ENCODE assay signal across 1 cellular context in the genomic region with DNA sequence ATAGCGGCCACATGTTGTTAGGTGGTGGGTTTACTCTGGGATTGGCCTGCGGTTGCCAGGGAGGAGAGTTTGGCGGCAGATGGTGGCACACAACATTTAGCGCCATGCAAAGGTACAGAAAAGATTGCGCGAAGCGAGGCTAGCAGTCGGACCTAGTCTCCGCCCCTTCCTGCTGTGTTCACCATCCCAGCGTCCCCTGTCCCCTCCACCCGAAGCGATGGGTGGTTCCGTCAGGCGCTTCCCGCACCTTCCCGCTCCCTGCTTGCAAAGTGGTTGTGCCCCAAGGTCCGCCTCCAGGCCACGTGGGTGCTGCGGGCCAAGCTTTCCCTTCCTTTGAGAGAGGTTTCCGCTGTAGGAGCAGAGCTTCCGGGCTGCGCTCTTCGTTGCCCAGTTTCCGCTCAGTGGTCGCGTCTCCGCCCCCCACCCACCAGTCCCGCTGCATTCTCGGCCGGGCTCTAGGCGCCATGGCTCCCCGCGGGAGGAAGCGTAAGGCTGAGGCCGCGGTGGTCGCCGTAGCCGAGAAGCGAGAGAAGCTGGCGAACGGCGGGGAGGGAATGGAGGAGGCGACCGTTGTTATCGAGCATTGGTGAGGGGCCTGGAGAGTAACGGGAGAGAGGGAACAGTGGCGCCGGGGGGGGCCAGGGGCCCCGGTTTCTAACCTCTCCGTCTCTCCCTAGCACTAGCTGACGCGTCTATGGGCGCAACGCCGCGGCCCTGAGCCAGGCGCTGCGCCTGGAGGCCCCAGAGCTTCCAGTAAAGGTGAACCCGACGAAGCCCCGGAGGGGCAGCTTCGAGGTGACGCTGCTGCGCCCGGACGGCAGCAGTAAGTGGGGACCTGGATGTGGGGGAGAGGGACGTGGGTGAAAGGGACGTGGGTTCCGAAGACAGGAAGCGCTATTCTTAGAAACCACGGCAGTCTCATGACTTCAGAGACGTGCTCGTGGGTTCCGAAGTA.
TF ChIP-seq lines count a peak whose summit lies in the region.

A gene with protein sequence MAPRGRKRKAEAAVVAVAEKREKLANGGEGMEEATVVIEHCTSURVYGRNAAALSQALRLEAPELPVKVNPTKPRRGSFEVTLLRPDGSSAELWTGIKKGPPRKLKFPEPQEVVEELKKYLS (plus strand): TSS at position 360 of the 955 bp plus-strand sequence. CDS start 105 bp downstream, at position 465.

TF ChIP-seq in HepG2, 621 proteins besides CTCF, POLR2A, EP300 and RAD21 (continued from another document and continues in another):
- TF ChIP-seq ZNF430 (CRISPR knock-in tag; IDR thresholded peaks at IDR 0.05) (no peak), ZMYM3 (CRISPR knock-in tag; IDR thresholded peaks at IDR 0.05) (no peak), ARNTL (CRISPR knock-in tag; IDR thresholded peaks at IDR 0.05) (0 out of 2 replicates have a peak, but pooled peaks have one; percentile 44), ZNF891 (CRISPR knock-in tag; IDR thresholded peaks at IDR 0.05) (peak; percentile 71), ZIK1 (CRISPR knock-in tag; IDR thresholded peaks at IDR 0.05; ENCODE audit: borderline replicate concordance, low read depth) (peak; percentile 83; the same call in 1 of the 2 replicates), HNF4G (IDR thresholded peaks at IDR 0.05; ENCODE audit: borderline replicate concordance, low read depth, low read length) (no peak), HNF4G (CRISPR knock-in tag; IDR thresholded peaks at IDR 0.05; ENCODE audit: borderline replicate concordance, low read depth) (no peak), ZNF713 (CRISPR knock-in tag; IDR thresholded peaks at IDR 0.05) (0 out of 2 replicates have a peak, but pooled peaks have one; percentile 62), DMAP1 (CRISPR knock-in tag; IDR thresholded peaks at IDR 0.05) (peak; percentile 87), RFX5 (IDR thresholded peaks at IDR 0.05; ENCODE audit: low read depth, low read length) (peak; percentile 93), SRF (IDR thresholded peaks at IDR 0.05; ENCODE audit: low read depth, low read length) (peak; percentile 26; the same call in 1 of the 2 replicates), ERF (CRISPR knock-in tag; IDR thresholded peaks at IDR 0.05) (peak; percentile 75), SOX13 (IDR thresholded peaks at IDR 0.05) (no peak), SOX13 (CRISPR knock-in tag; conservative IDR thresholded peaks at IDR 0.05 in 1 of 2, IDR thresholded peaks at IDR 0.05 in 1 of 2) (peak in 1 of 2 experiments; percentile 53; a peak in 2 of 4 replicates), MXI1 (IDR thresholded peaks at IDR 0.05; ENCODE audit: borderline replicate concordance, low read depth, low read length) (peak; percentile 93; the same call in 2 of the 3 replicates)
- TF ChIP-seq, protein P1, sequence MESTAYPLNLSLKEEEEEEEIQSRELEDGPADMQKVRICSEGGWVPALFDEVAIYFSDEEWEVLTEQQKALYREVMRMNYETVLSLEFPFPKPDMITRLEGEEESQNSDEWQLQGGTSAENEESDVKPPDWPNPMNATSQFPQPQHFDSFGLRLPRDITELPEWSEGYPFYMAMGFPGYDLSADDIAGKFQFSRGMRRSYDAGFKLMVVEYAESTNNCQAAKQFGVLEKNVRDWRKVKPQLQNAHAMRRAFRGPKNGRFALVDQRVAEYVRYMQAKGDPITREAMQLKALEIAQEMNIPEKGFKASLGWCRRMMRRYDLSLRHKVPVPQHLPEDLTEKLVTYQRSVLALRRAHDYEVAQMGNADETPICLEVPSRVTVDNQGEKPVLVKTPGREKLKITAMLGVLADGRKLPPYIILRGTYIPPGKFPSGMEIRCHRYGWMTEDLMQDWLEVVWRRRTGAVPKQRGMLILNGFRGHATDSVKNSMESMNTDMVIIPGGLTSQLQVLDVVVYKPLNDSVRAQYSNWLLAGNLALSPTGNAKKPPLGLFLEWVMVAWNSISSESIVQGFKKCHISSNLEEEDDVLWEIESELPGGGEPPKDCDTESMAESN (CRISPR knock-in tag; conservative IDR thresholded peaks at IDR 0.05) = 0 out of 2 replicates have a peak, but pooled peaks have one; percentile 38
- TF ChIP-seq, protein P2, sequence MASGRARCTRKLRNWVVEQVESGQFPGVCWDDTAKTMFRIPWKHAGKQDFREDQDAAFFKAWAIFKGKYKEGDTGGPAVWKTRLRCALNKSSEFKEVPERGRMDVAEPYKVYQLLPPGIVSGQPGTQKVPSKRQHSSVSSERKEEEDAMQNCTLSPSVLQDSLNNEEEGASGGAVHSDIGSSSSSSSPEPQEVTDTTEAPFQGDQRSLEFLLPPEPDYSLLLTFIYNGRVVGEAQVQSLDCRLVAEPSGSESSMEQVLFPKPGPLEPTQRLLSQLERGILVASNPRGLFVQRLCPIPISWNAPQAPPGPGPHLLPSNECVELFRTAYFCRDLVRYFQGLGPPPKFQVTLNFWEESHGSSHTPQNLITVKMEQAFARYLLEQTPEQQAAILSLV (CRISPR knock-in tag; IDR thresholded peaks at IDR 0.05; ENCODE audit: borderline replicate concordance) = 0 out of 2 replicates have a peak, but pooled peaks have one; percentile 20
- TF ChIP-seq, protein P3, sequence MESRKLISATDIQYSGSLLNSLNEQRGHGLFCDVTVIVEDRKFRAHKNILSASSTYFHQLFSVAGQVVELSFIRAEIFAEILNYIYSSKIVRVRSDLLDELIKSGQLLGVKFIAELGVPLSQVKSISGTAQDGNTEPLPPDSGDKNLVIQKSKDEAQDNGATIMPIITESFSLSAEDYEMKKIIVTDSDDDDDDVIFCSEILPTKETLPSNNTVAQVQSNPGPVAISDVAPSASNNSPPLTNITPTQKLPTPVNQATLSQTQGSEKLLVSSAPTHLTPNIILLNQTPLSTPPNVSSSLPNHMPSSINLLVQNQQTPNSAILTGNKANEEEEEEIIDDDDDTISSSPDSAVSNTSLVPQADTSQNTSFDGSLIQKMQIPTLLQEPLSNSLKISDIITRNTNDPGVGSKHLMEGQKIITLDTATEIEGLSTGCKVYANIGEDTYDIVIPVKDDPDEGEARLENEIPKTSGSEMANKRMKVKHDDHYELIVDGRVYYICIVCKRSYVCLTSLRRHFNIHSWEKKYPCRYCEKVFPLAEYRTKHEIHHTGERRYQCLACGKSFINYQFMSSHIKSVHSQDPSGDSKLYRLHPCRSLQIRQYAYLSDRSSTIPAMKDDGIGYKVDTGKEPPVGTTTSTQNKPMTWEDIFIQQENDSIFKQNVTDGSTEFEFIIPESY (CRISPR knock-in tag; IDR thresholded peaks at IDR 0.05) = peak; percentile 95; the same call in 1 of the 2 replicates
- TF ChIP-seq, protein P4, sequence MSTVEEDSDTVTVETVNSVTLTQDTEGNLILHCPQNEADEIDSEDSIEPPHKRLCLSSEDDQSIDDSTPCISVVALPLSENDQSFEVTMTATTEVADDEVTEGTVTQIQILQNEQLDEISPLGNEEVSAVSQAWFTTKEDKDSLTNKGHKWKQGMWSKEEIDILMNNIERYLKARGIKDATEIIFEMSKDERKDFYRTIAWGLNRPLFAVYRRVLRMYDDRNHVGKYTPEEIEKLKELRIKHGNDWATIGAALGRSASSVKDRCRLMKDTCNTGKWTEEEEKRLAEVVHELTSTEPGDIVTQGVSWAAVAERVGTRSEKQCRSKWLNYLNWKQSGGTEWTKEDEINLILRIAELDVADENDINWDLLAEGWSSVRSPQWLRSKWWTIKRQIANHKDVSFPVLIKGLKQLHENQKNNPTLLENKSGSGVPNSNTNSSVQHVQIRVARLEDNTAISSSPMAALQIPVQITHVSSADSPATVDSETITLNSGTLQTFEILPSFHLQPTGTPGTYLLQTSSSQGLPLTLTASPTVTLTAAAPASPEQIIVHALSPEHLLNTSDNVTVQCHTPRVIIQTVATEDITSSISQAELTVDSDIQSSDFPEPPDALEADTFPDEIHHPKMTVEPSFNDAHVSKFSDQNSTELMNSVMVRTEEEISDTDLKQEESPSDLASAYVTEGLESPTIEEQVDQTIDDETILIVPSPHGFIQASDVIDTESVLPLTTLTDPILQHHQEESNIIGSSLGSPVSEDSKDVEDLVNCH (CRISPR knock-in tag; IDR thresholded peaks at IDR 0.05) = no peak
- TF ChIP-seq, protein P5, sequence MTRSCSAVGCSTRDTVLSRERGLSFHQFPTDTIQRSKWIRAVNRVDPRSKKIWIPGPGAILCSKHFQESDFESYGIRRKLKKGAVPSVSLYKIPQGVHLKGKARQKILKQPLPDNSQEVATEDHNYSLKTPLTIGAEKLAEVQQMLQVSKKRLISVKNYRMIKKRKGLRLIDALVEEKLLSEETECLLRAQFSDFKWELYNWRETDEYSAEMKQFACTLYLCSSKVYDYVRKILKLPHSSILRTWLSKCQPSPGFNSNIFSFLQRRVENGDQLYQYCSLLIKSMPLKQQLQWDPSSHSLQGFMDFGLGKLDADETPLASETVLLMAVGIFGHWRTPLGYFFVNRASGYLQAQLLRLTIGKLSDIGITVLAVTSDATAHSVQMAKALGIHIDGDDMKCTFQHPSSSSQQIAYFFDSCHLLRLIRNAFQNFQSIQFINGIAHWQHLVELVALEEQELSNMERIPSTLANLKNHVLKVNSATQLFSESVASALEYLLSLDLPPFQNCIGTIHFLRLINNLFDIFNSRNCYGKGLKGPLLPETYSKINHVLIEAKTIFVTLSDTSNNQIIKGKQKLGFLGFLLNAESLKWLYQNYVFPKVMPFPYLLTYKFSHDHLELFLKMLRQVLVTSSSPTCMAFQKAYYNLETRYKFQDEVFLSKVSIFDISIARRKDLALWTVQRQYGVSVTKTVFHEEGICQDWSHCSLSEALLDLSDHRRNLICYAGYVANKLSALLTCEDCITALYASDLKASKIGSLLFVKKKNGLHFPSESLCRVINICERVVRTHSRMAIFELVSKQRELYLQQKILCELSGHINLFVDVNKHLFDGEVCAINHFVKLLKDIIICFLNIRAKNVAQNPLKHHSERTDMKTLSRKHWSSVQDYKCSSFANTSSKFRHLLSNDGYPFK (CRISPR knock-in tag; IDR thresholded peaks at IDR 0.05; ENCODE audit: borderline replicate concordance) = peak; percentile 83; the same call in 1 of the 2 replicates
- TF ChIP-seq, protein P6, sequence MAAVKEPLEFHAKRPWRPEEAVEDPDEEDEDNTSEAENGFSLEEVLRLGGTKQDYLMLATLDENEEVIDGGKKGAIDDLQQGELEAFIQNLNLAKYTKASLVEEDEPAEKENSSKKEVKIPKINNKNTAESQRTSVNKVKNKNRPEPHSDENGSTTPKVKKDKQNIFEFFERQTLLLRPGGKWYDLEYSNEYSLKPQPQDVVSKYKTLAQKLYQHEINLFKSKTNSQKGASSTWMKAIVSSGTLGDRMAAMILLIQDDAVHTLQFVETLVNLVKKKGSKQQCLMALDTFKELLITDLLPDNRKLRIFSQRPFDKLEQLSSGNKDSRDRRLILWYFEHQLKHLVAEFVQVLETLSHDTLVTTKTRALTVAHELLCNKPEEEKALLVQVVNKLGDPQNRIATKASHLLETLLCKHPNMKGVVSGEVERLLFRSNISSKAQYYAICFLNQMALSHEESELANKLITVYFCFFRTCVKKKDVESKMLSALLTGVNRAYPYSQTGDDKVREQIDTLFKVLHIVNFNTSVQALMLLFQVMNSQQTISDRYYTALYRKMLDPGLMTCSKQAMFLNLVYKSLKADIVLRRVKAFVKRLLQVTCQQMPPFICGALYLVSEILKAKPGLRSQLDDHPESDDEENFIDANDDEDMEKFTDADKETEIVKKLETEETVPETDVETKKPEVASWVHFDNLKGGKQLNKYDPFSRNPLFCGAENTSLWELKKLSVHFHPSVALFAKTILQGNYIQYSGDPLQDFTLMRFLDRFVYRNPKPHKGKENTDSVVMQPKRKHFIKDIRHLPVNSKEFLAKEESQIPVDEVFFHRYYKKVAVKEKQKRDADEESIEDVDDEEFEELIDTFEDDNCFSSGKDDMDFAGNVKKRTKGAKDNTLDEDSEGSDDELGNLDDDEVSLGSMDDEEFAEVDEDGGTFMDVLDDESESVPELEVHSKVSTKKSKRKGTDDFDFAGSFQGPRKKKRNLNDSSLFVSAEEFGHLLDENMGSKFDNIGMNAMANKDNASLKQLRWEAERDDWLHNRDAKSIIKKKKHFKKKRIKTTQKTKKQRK (IDR thresholded peaks at IDR 0.05; ENCODE audit: low read length) = no peak
- TF ChIP-seq, protein P7, sequence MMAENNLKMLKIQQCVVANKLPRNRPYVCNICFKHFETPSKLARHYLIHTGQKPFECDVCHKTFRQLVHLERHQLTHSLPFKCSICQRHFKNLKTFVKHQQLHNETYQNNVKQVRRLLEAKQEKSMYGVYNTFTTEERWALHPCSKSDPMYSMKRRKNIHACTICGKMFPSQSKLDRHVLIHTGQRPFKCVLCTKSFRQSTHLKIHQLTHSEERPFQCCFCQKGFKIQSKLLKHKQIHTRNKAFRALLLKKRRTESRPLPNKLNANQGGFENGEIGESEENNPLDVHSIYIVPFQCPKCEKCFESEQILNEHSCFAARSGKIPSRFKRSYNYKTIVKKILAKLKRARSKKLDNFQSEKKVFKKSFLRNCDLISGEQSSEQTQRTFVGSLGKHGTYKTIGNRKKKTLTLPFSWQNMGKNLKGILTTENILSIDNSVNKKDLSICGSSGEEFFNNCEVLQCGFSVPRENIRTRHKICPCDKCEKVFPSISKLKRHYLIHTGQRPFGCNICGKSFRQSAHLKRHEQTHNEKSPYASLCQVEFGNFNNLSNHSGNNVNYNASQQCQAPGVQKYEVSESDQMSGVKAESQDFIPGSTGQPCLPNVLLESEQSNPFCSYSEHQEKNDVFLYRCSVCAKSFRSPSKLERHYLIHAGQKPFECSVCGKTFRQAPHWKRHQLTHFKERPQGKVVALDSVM (CRISPR knock-in tag; IDR thresholded peaks at IDR 0.05) = 0 out of 2 replicates have a peak, but pooled peaks have one; percentile 9
- TF ChIP-seq, protein P8, sequence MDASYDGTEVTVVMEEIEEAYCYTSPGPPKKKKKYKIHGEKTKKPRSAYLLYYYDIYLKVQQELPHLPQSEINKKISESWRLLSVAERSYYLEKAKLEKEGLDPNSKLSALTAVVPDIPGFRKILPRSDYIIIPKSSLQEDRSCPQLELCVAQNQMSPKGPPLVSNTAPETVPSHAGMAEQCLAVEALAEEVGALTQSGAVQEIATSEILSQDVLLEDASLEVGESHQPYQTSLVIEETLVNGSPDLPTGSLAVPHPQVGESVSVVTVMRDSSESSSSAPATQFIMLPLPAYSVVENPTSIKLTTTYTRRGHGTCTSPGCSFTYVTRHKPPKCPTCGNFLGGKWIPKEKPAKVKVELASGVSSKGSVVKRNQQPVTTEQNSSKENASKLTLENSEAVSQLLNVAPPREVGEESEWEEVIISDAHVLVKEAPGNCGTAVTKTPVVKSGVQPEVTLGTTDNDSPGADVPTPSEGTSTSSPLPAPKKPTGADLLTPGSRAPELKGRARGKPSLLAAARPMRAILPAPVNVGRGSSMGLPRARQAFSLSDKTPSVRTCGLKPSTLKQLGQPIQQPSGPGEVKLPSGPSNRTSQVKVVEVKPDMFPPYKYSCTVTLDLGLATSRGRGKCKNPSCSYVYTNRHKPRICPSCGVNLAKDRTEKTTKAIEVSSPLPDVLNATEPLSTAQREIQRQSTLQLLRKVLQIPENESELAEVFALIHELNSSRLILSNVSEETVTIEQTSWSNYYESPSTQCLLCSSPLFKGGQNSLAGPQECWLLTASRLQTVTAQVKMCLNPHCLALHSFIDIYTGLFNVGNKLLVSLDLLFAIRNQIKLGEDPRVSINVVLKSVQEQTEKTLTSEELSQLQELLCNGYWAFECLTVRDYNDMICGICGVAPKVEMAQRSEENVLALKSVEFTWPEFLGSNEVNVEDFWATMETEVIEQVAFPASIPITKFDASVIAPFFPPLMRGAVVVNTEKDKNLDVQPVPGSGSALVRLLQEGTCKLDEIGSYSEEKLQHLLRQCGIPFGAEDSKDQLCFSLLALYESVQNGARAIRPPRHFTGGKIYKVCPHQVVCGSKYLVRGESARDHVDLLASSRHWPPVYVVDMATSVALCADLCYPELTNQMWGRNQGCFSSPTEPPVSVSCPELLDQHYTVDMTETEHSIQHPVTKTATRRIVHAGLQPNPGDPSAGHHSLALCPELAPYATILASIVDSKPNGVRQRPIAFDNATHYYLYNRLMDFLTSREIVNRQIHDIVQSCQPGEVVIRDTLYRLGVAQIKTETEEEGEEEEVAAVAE (CRISPR knock-in tag; IDR thresholded peaks at IDR 0.05; ENCODE audit: borderline replicate concordance) = peak; percentile 66; the same call in 1 of the 2 replicates
